Comparison of ENCODE assay signal across 9 cellular contexts in the genomic region with DNA sequence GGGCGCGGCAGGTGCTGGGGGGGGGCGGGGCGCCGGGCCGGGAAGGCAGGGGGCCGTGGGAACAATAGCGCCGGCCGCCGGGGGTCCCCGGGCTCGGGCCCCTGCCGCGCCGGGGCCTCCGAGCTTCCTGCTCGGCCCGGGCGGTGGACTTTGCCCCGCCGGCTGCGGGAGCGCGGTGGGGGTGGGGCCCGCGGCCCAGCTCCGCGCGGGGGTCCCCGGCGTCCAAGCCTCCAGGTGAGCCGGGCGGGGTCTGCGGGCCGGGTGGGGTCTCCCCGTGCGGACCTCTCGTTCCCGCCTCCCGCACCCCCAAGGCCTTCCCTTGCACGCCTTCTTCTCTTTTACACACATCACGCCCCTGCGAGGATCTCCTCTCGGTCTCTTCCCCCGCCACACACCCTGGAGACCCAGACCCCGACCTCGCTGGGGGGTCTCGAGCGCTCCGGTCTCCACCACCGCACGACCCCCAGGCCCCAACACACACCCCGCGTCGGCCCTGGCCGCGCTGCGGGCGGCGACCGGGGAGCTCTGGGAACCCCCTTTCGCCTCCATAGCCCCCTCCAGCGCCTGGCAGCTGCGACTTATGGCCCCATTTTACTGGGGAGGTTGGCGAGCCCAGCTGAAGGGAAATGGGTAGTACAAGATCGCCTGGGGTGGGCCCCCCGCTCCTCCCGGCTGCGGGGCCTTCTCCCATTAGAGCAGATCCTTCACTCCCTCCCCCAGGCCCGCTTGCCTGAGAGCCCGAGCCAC. TPM values are rescaled to one million over a fixed set of nuclear protein-coding genes. Genes with fewer than 3 reads are reported as not detected.
DNase-seq lines count a peak whose midpoint lies in the region; ATAC-seq and TF ChIP-seq lines count a peak whose summit lies in the region.
"Had no signal": no experiment of that assay in that cellular context is flagged by ENCODE, and none has a peak within 500 bp of the region (broad histone marks: within the 10 kb centered on the region; RNA-seq: fewer than 3 reads in every experiment).

No MANE protein-coding gene starts in this region.

- CTCF ChIA-PET in activated CD8-positive, alpha-beta T cell treated with anti-CD3 and anti-CD28 coated beads, Interleukin-2, amount 10 ng/mL, durations not matched to agents 7 days and 5 days (lab: Charles Lee): interaction anchor here (1.8 to 2.2 kb wide), 2 partner anchors 28 to 229 kb away, joined by 5 to 10 read pairs; no protein-coding TSS in a partner anchor

- H3K9me3 ChIP-seq in cardiac muscle cell (ENCODE audit: low read depth) (no peaks in the 10 kb centered on the region), left lung (no peaks in the 10 kb centered on the region), upper lobe of left lung (no peaks in the 10 kb centered on the region), MG63 (no peaks in the 10 kb centered on the region)

- no peak for TF ChIP-seq EP300 in upper lobe of left lung (IDR thresholded peaks at IDR 0.05)

- no peaks in the 10 kb centered on the region for H3K36me3 ChIP-seq in cardiac muscle cell
- no peaks in the 10 kb centered on the region for H3K36me3 ChIP-seq in left lung
- H3K36me3 ChIP-seq in upper lobe of left lung: no peaks in the 10 kb centered on the region
- H3K36me3 ChIP-seq in MG63: no peaks in the 10 kb centered on the region

- no peak overlapping the region for H3K27ac Mint-ChIP-seq in activated CD8-positive, alpha-beta T cell treated with anti-CD3 and anti-CD28 coated beads, Interleukin-2, amount 10 ng/mL, durations not matched to agents 7 days and 5 days

- H3K27me3 Mint-ChIP-seq in activated CD8-positive, alpha-beta T cell treated with anti-CD3 and anti-CD28 coated beads, Interleukin-2, amount 10 ng/mL, durations not matched to agents 7 days and 5 days (ENCODE audit: low read depth): peaks cover 39% of the 10 kb centered on the region

- H3K4me1 Mint-ChIP-seq in activated CD8-positive, alpha-beta T cell treated with anti-CD3 and anti-CD28 coated beads, Interleukin-2, amount 10 ng/mL, durations not matched to agents 7 days and 5 days (ENCODE audit: low read depth): peaks cover 4% of the 10 kb centered on the region

- H3K9me3 Mint-ChIP-seq in activated CD8-positive, alpha-beta T cell treated with anti-CD3 and anti-CD28 coated beads, Interleukin-2, amount 10 ng/mL, durations not matched to agents 7 days and 5 days (ENCODE audit: insufficient read depth): no peaks in the 10 kb centered on the region

- intact Hi-C loops in Right ventricle myocardium superior (cut with DNase I) (no loop called here), left lung (cut with DNase I) (no loop called here)

- peak overlapping the region; percentile 36 for H3K4me3 Mint-ChIP-seq in activated CD8-positive, alpha-beta T cell treated with anti-CD3 and anti-CD28 coated beads, Interleukin-2, amount 10 ng/mL, durations not matched to agents 7 days and 5 days

- peaks cover 20% of the 10 kb centered on the region for H3K27me3 ChIP-seq in cardiac muscle cell
- peaks cover 20 to 70% of the 10 kb centered on the region in 2 donors for H3K27me3 ChIP-seq in left lung
- H3K27me3 ChIP-seq in upper lobe of left lung: peaks cover 0 to 8% (median 4%) of the 10 kb centered on the region in 4 donors
- peaks cover 71% of the 10 kb centered on the region for H3K27me3 ChIP-seq in MG63

- H3K4me1 ChIP-seq in cardiac muscle cell (ENCODE audit: low read depth): no peaks in the 10 kb centered on the region
- peaks cover 0 to 9% of the 10 kb centered on the region in 2 donors for H3K4me1 ChIP-seq in left lung
- H3K4me1 ChIP-seq in upper lobe of left lung: peaks cover 2 to 21% (median 7%) of the 10 kb centered on the region in 4 donors

- 0 to 3% methylated on average over 12 to 29 of the region's 72 CpGs for WGBS in upper lobe of left lung, 2 donors

- ATAC-seq in Right ventricle myocardium superior (ENCODE audit: poor library complexity) (no peak), left lung (peak; percentile 10), upper lobe of left lung (ENCODE audit: low FRiP score in 2 of 2) (no peak), HG03095 (IDR thresholded peaks at IDR 0.05; ENCODE audit: unreplicated experiment) (no peak)
- no peak for ATAC-seq in activated CD8-positive, alpha-beta T cell treated with anti-CD3 and anti-CD28 coated beads, Interleukin-2, amount 10 ng/mL, durations not matched to agents 7 days and 5 days

- peak overlapping the region; percentile 72 for H3K4me3 ChIP-seq in cardiac muscle cell
- H3K4me3 ChIP-seq in left lung: peak overlapping the region; percentile 29 to 41
- H3K4me3 ChIP-seq in upper lobe of left lung: peak overlapping the region in 3 of 4 donors; percentile 56 to 60 (median 56)
- no peak overlapping the region for H3K4me3 ChIP-seq in MG63

- H3K27ac ChIP-seq in cardiac muscle cell (no peak overlapping the region), left lung (no peak overlapping the region), upper lobe of left lung (peak overlapping the region in 3 of 4 donors; percentile 35 to 66 (median 64))

- TF ChIP-seq CTCF in cardiac muscle cell (IDR thresholded peaks at IDR 0.05; ENCODE audit: low read depth, low read length) (no peak), left lung (IDR thresholded peaks at IDR 0.05) (no peak), upper lobe of left lung (IDR thresholded peaks at IDR 0.05) (no peak)

- no peak for TF ChIP-seq POLR2A in upper lobe of left lung (IDR thresholded peaks at IDR 0.05)

- POLR2A ChIA-PET in activated CD8-positive, alpha-beta T cell treated with anti-CD3 and anti-CD28 coated beads, Interleukin-2, amount 10 ng/mL, durations not matched to agents 7 days and 5 days (lab: Charles Lee): no interaction called here

- DNase-seq in cardiac muscle cell (ENCODE audit: low read depth in 1 of 2, low spot score in 1 of 2): no peak
- no peak for DNase-seq in Right ventricle myocardium superior
- DNase-seq in activated CD8-positive, alpha-beta T cell treated with anti-CD3 and anti-CD28 coated beads, Interleukin-2, amount 10 ng/mL, durations not matched to agents 7 days and 5 days: no peak
- no peak for DNase-seq in left lung
- DNase-seq in upper lobe of left lung: peak in 1 of 2 donors; percentile 68
- no peak for DNase-seq in NCI-H345 treated with DMSO at 0.1 percent for 48 hours (lab: John Stamatoyannopoulos, UW; ENCODE audit: unreplicated experiment)
- DNase-seq in MG63: no peak

- no peaks in the 10 kb centered on the region for H3K36me3 Mint-ChIP-seq in activated CD8-positive, alpha-beta T cell treated with anti-CD3 and anti-CD28 coated beads, Interleukin-2, amount 10 ng/mL, durations not matched to agents 7 days and 5 days (ENCODE audit: low read depth)

RNA-seq across cellular contexts. Expression of a gene that starts 0.7 kb away (rescaled TPM):
- 10.6 and 10.8 TPM in 2 replicates for total RNA-seq in cardiac muscle cell
- polyA plus RNA-seq in cardiac muscle cell: 10.4 and 13.5 TPM in 2 replicates
- 1.0 TPM for total RNA-seq in Right ventricle myocardium superior
- under 1 TPM; 0.34 to 0.42 TPM for total RNA-seq in activated CD8-positive, alpha-beta T cell treated with anti-CD3 and anti-CD28 coated beads, Interleukin-2, amount 10 ng/mL, durations not matched to agents 7 days and 5 days
- 10 to 100 TPM; 20.5 to 22.3 TPM for total RNA-seq in left lung
- 10 to 100 TPM; 12.2 to 63.9 (median 31.2) TPM for total RNA-seq in upper lobe of left lung
- 0.56 and 0.89 TPM in 2 replicates for total RNA-seq in MG63 (2014; rRNA removed; shearing (Covaris generic); ENCODE audit: low replicate concordance)

RNA-seq across cellular contexts. Expression of a gene that starts 33.0 kb away (rescaled TPM):
- total RNA-seq in cardiac muscle cell (62.0 and 81.5 TPM in 2 replicates), Right ventricle myocardium superior (23.5 TPM), left lung (10 to 100 TPM; 32.8 to 33.7 TPM), upper lobe of left lung (10 to 100 TPM; 35.7 to 81.7 (median 51.4) TPM)
- polyA plus RNA-seq in cardiac muscle cell: 27.5 and 37.1 TPM in 2 replicates
- total RNA-seq in activated CD8-positive, alpha-beta T cell treated with anti-CD3 and anti-CD28 coated beads, Interleukin-2, amount 10 ng/mL, durations not matched to agents 7 days and 5 days: 10 to 100 TPM; 44.8 to 46.9 TPM
- total RNA-seq in MG63 (2014; rRNA removed; shearing (Covaris generic); ENCODE audit: low replicate concordance): 71.0 and 115 TPM in 2 replicates

RNA-seq across cellular contexts. Expression of a gene that starts 33.2 kb away (rescaled TPM):
- total RNA-seq in cardiac muscle cell (14.9 and 25.0 TPM in 2 replicates), Right ventricle myocardium superior (208 TPM), left lung (10 to 100 TPM; 92.6 to 98.6 TPM), upper lobe of left lung (100 to 1,000 TPM in 2 of 6 donors, 10 to 100 TPM in 4; 21.3 to 133 (median 71.3) TPM)
- polyA plus RNA-seq in cardiac muscle cell: 369 and 404 TPM in 2 replicates
- 100 to 1,000 TPM; 125 to 136 TPM for total RNA-seq in activated CD8-positive, alpha-beta T cell treated with anti-CD3 and anti-CD28 coated beads, Interleukin-2, amount 10 ng/mL, durations not matched to agents 7 days and 5 days
- total RNA-seq in MG63 (2014; rRNA removed; shearing (Covaris generic); ENCODE audit: low replicate concordance): 0.39 and 69.0 TPM in 2 replicates

RNA-seq across cellular contexts. Expression of a gene that starts 37.2 kb away (rescaled TPM):
- total RNA-seq in cardiac muscle cell (0.51 and 2.7 TPM in 2 replicates), Right ventricle myocardium superior (3.9 TPM), left lung (1 to 10 TPM; 1.6 to 1.8 TPM), upper lobe of left lung (10 to 100 TPM in 1 of 6 donors, 1 to 10 TPM in 4, not detected in 1; 2.3 to 21.0 (median 3.3) TPM)
- 0.34 and 0.70 TPM in 2 replicates for polyA plus RNA-seq in cardiac muscle cell
- total RNA-seq in activated CD8-positive, alpha-beta T cell treated with anti-CD3 and anti-CD28 coated beads, Interleukin-2, amount 10 ng/mL, durations not matched to agents 7 days and 5 days: 1 to 10 TPM in 1 of 2 experiments, under 1 TPM in 1; 0.63 to 1.0 TPM
- not detected in 2 replicates for total RNA-seq in MG63 (2014; rRNA removed; shearing (Covaris generic); ENCODE audit: low replicate concordance)
- total RNA-seq: Daoy had no signal

RNA-seq across cellular contexts. Expression of a gene that starts 40.5 kb away (rescaled TPM):
- total RNA-seq in cardiac muscle cell (16.0 and 33.6 TPM in 2 replicates), Right ventricle myocardium superior (7.0 TPM), left lung (100 to 1,000 TPM; 153 to 277 TPM), upper lobe of left lung (100 to 1,000 TPM; 111 to 562 (median 249) TPM)
- polyA plus RNA-seq in cardiac muscle cell: 32.7 and 51.2 TPM in 2 replicates
- total RNA-seq in activated CD8-positive, alpha-beta T cell treated with anti-CD3 and anti-CD28 coated beads, Interleukin-2, amount 10 ng/mL, durations not matched to agents 7 days and 5 days: 100 to 1,000 TPM; 162 to 168 TPM
- total RNA-seq in MG63 (2014; rRNA removed; shearing (Covaris generic); ENCODE audit: low replicate concordance): 3.5 TPM in 1 of 2 replicates, not detected in the other

Comparison
In these comparisons a context has a peak if more than half of its experiments do, and no peak if none do; other contexts are left out.
1. H3K27ac ChIP-seq: peak in upper lobe of left lung (3 of 4); none in cardiac muscle cell (single experiment) and left lung (0 of 2).